In the genomic region with DNA sequence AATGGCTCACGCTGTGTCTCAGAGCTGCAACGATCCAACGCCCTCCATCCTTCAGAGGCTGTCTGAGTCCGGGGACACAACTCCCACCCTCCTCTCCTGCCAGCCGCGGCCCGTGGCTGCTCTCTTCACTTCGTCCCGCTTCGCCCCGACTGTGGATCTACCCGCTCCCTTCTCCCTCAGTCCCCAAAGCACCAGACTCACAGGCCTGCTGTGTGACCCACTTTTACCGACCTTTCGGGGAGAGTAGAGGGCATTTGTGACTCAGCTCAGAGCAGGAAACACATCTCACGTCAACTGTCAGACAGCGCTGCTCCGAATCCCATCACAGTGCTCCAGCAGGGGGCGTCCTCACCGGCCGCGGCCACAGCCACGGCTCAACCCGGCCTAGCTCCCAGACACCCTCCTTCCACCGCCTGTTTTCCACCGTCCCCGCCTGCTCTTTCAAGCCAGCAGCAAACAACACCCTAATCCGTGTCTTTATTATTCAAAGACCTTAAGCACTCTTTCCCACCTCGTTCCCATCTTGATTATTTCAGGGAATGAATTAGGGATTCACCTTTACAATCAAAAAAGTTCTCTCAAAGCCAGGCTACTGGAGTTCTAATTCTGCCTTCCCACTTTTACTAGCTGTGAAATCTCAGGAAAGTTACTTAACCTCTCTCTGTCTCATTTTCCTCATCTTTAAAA, we compare ENCODE assay signal across 9 cellular contexts. TPM values are rescaled to one million over a fixed set of nuclear protein-coding genes. Genes with fewer than 3 reads are reported as not detected.
A peak's percentile ranks its signal among the peaks of the same experiment; 100 is the strongest.
DNase-seq lines count a peak whose midpoint lies in the region; ATAC-seq and TF ChIP-seq lines count a peak whose summit lies in the region.
"Had no signal": no experiment of that assay in that cellular context is flagged by ENCODE, and none has a peak within 500 bp of the region (broad histone marks: within the 10 kb centered on the region; RNA-seq: fewer than 3 reads in every experiment).

No MANE protein-coding gene starts in this region.

- H4K5ac ChIP-seq in H9 (ENCODE audit: insufficient read length, low read depth, low read length), result no peak overlapping the region

- peak overlapping the region; percentile 56 to 75 for H3K4me3 Mint-ChIP-seq in H9

- no peak overlapping the region for H2AK5ac ChIP-seq in H9 (ENCODE audit: insufficient read length, low read length)

- no peak overlapping the region for H3K56ac ChIP-seq in H9 (ENCODE audit: insufficient read length, low read depth, low read length)

- no peak overlapping the region for H3K23ac ChIP-seq in H9 (ENCODE audit: insufficient read length, low read depth, low read length)

- H4K8ac ChIP-seq in H9 (replicated peaks; ENCODE audit: insufficient read length, low read depth, low read length), result no peak overlapping the region

- peaks cover 3% of the 10 kb centered on the region for H3K27me3 ChIP-seq in DND-41 (ENCODE audit: insufficient read depth, low read length, poor library complexity)
- no peaks in the 10 kb centered on the region for H3K27me3 ChIP-seq in H9 (ENCODE audit: insufficient read depth, low read length)
- no peaks in the 10 kb centered on the region for H3K27me3 ChIP-seq in liver (ENCODE audit: control insufficient read depth in 4 of 4, insufficient read depth in 4 of 4, low read length in 3 of 4)

- H2AFZ ChIP-seq in DND-41 (ENCODE audit: low read depth, low read length), result peak overlapping the region; percentile 57
- no peak overlapping the region for H2AFZ ChIP-seq in H9 (ENCODE audit: low read length)

- H3K4me1 ChIP-seq in DND-41 (ENCODE audit: insufficient read depth, low read length) (peaks cover 9% of the 10 kb centered on the region), H9 (ENCODE audit: insufficient read depth, low read length) (no peaks in the 10 kb centered on the region; the same call in 1 of the 2 replicates), liver (ENCODE audit: control insufficient read depth in 4 of 4, insufficient read depth in 4 of 4, low read length in 3 of 4) (peaks cover 0 to 3% (median 0%) of the 10 kb centered on the region in 4 donors)

- H3K9me3 ChIP-seq in DND-41 (ENCODE audit: insufficient read depth, low read length, severe bottlenecking) (no peaks in the 10 kb centered on the region), H9 (ENCODE audit: control insufficient read depth, low read depth, low read length) (no peaks in the 10 kb centered on the region), liver (ENCODE audit: control insufficient read depth in 4 of 4, low read length in 3 of 4) (no peaks in the 10 kb centered on the region)

- H3K4me2 ChIP-seq in DND-41 (ENCODE audit: insufficient read depth, low read length) (peak overlapping the region; percentile 60), H9 (ENCODE audit: insufficient read depth, insufficient read length, low read length) (peak overlapping the region; percentile 69)

- no peaks in the 10 kb centered on the region for H3K9me3 Mint-ChIP-seq in H9

- no peak overlapping the region for H2BK120ac ChIP-seq in H9 (ENCODE audit: low read depth, low read length, poor library complexity, severe bottlenecking)

- no CpG with 5 or more reads among the region's 28 CpGs for WGBS in H9 (ENCODE audit: extremely low coverage, insufficient read length, low lambda C conversion rate)
- 18% methylated on average over 28 of the region's 28 CpGs for WGBS in liver

- H2BK5ac ChIP-seq in H9 (ENCODE audit: insufficient read length, low read length), result no peak overlapping the region

- H4K20me1 ChIP-seq in DND-41 (ENCODE audit: insufficient read depth, low read length) (no peaks in the 10 kb centered on the region), H9 (ENCODE audit: control insufficient read depth, insufficient read depth, insufficient read length) (no peaks in the 10 kb centered on the region)

- H3K18ac ChIP-seq in H9 (ENCODE audit: insufficient read length, low read depth, low read length), result no peak overlapping the region

- H3K27ac Mint-ChIP-seq in H9, result peak overlapping the region in 1 of 3 experiments; percentile 71; a peak in 2 of 7 replicates

- peak overlapping the region; percentile 42; the same call in 1 of the 2 replicates for H3K27ac ChIP-seq in DND-41 (ENCODE audit: low read length)
- no peak overlapping the region for H3K27ac ChIP-seq in H9 (ENCODE audit: insufficient read length, low read depth, low read length)
- peak overlapping the region in 1 of 2 donors; percentile 69 for H3K27ac ChIP-seq in coronary artery
- no peak overlapping the region for H3K27ac ChIP-seq in liver (ENCODE audit: low read depth in 1 of 2, low read length in 2 of 2)

- H3K36me3 Mint-ChIP-seq in H9 (ENCODE audit: insufficient read depth in 1 of 3, low read depth in 3 of 3), result no peaks in the 10 kb centered on the region

- peaks cover 5% of the 10 kb centered on the region for H3K23me2 ChIP-seq in H9 (ENCODE audit: insufficient read length, low read depth, low read length, poor library complexity, severe bottlenecking)

- DNase-seq in DND-41, result peak; percentile 83
- DNase-seq in H9, result peak; percentile 94
- peak; percentile 68 for DNase-seq in NCI-H226
- peak; percentile 84 for DNase-seq in activated CD4-positive, alpha-beta T cell treated with anti-CD3 and anti-CD28 coated beads, Interleukin-2, amount 50 U/mL, for 1 hour
- DNase-seq in coronary artery (ENCODE audit: low spot score), result peak; percentile 91
- peak; percentile 79 for DNase-seq in stimulated activated CD4-positive, alpha-beta T cell treated with anti-CD3 and anti-CD28 coated beads, Interleukin-2, amount 100 ng/mL, for 4 hours (ENCODE audit: low read depth)

- H3K79me2 ChIP-seq in DND-41 (ENCODE audit: insufficient read depth, low read length) (no peaks in the 10 kb centered on the region), H9 (ENCODE audit: insufficient read depth, low read length) (no peaks in the 10 kb centered on the region)

- peak; percentile 93 for TF ChIP-seq CTCF in DND-41 (IDR thresholded peaks at IDR 0.05; ENCODE audit: borderline replicate concordance, extremely low read depth, low read length, poor library complexity, severe bottlenecking)
- TF ChIP-seq CTCF in H9 (conservative IDR thresholded peaks at IDR 0.05), result peak; percentile 98
- peak; percentile 88 for TF ChIP-seq CTCF in coronary artery (IDR thresholded peaks at IDR 0.05)
- peak; percentile 75 for TF ChIP-seq CTCF in liver (IDR thresholded peaks at IDR 0.05; ENCODE audit: low read depth, low read length, missing input control)

- H3K36me3 ChIP-seq in DND-41 (ENCODE audit: insufficient read depth, low read length) (no peaks in the 10 kb centered on the region), liver (ENCODE audit: control insufficient read depth in 4 of 4, insufficient read depth in 3 of 4, low read depth in 1 of 4, low read length in 3 of 4) (no peaks in the 10 kb centered on the region)

- H3K9ac ChIP-seq in DND-41 (ENCODE audit: low read depth, low read length) (peak overlapping the region; percentile 15; the same call in 1 of the 2 replicates), H9 (ENCODE audit: extremely low read depth, insufficient read length, low read length) (no peak overlapping the region), liver (ENCODE audit: low read depth in 1 of 2, low read length in 2 of 2) (no peak overlapping the region)

- no peak overlapping the region; the same call in 1 of the 2 replicates for H2BK15ac ChIP-seq in H9 (ENCODE audit: low read depth, low read length)

- no peak overlapping the region for H3T11ph ChIP-seq in H9 (ENCODE audit: low read length)

- no peaks in the 10 kb centered on the region for H3K79me1 ChIP-seq in H9 (ENCODE audit: insufficient read depth, low read depth, low read length, poor library complexity, severe bottlenecking)

- no peak overlapping the region for H2BK20ac ChIP-seq in H9 (ENCODE audit: low read depth, low read length, poor library complexity, severe bottlenecking)

- H4K91ac ChIP-seq in H9 (ENCODE audit: insufficient read length, low read depth, low read length), result no peak overlapping the region

- no peak overlapping the region for H2BK12ac ChIP-seq in H9 (ENCODE audit: insufficient read length, low read depth, low read length)

- H3K4me3 ChIP-seq in DND-41 (ENCODE audit: low read depth in 1 of 2, low read length in 2 of 2) (peak overlapping the region in 1 of 2 experiments; percentile 45; a peak in 2 of 4 replicates), coronary artery (peak overlapping the region; percentile 63), liver (ENCODE audit: low read depth in 1 of 3, low read length in 3 of 3) (no peak overlapping the region)

- peak; percentile 99 for ATAC-seq in DND-41 (ENCODE audit: insufficient read depth, low read depth)
- ATAC-seq in HG02884 (IDR thresholded peaks at IDR 0.05; ENCODE audit: unreplicated experiment), result no peak

- H3K4me1 Mint-ChIP-seq in H9, result peaks cover 41 to 60% of the 10 kb centered on the region in 2 experiments

- TF ChIP-seq RAD21 in liver (IDR thresholded peaks at IDR 0.05), result peak; percentile 64 to 83

- peak overlapping the region; percentile 68; the same call in 1 of the 2 replicates for H3K14ac ChIP-seq in H9 (ENCODE audit: insufficient read depth, low read length)

- peaks cover 27% of the 10 kb centered on the region for H3K27me3 Mint-ChIP-seq in H9 (ENCODE audit: low read depth)

- no peak overlapping the region for H3K4ac ChIP-seq in H9 (ENCODE audit: low read depth, low read length)

TF ChIP-seq in liver, 16 proteins besides CTCF, POLR2A, EP300 and RAD21 (continues in another document):
- TF ChIP-seq RXRA (IDR thresholded peaks at IDR 0.05), result peak; percentile 12 to 39
- no peak for TF ChIP-seq NR2F2 (IDR thresholded peaks at IDR 0.05)
- no peak for TF ChIP-seq HNF4G (IDR thresholded peaks at IDR 0.05)
- TF ChIP-seq EGR1 (IDR thresholded peaks at IDR 0.05; ENCODE audit: low read depth in 2 of 2), result no peak
- TF ChIP-seq, protein P1, sequence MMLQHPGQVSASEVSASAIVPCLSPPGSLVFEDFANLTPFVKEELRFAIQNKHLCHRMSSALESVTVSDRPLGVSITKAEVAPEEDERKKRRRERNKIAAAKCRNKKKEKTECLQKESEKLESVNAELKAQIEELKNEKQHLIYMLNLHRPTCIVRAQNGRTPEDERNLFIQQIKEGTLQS (IDR thresholded peaks at IDR 0.05), result no peak
- TF ChIP-seq JUND (IDR thresholded peaks at IDR 0.05), result peak in 1 of 2 donors; percentile 43
- no peak for TF ChIP-seq HNF4A (conservative IDR thresholded peaks at IDR 0.05)

RNA-seq across cellular contexts. Expression of a gene that starts 5.0 kb away (rescaled TPM):
- not detected in 2 replicates for total RNA-seq in H9 (2021)
- total RNA-seq in liver, result not detected
- not detected for polyA plus RNA-seq in liver
- total RNA-seq: mononuclear cell had no signal

RNA-seq across cellular contexts. Expression of a gene that starts 16.1 kb away (rescaled TPM):
- total RNA-seq in H9 (2021) (2.5 and 2.8 TPM in 2 replicates), liver (not detected)
- not detected for polyA plus RNA-seq in liver
- total RNA-seq: mononuclear cell had no signal

RNA-seq across cellular contexts. Expression of a gene that starts 27.2 kb away (rescaled TPM):
- total RNA-seq in H9 (2021), result 0.09 and 0.11 TPM in 2 replicates
- total RNA-seq in liver, result not detected
- polyA plus RNA-seq in liver, result under 1 TPM; 0.05 to 0.11 TPM
- total RNA-seq: mononuclear cell had no signal

RNA-seq across cellular contexts. Expression of a gene that starts 41.8 kb away (rescaled TPM):
- total RNA-seq in H9 (2021) (0.22 and 0.42 TPM in 2 replicates), liver (under 1 TPM in 1 of 2 donors, not detected in 1; 0.23 TPM)
- under 1 TPM in 1 of 2 donors, not detected in 1; 0.06 TPM for polyA plus RNA-seq in liver
- total RNA-seq: mononuclear cell had no signal
